1 cellular context compared by ENCODE assay signal in genomic region chr16:57178793-57179212, GRCh38.
TF ChIP-seq lines count a peak whose summit lies in the region.

No MANE protein-coding gene starts in this region.

TF ChIP-seq in HepG2, 621 proteins besides CTCF, POLR2A, EP300 and RAD21 (continued from another document):
- TF ChIP-seq ARID3A (IDR thresholded peaks at IDR 0.05; ENCODE audit: low read depth, low read length) (0 out of 2 replicates have a peak, but pooled peaks have one; percentile 19), BCL6 (CRISPR knock-in tag; IDR thresholded peaks at IDR 0.05) (peak; percentile 52; the same call in 1 of the 2 replicates), ZNF484 (CRISPR knock-in tag; IDR thresholded peaks at IDR 0.05; ENCODE audit: borderline replicate concordance, low read depth) (no peak)
TF ChIP-seq in HepG2: peak in this region for 8.
